8 cellular contexts compared by ENCODE assay signal in genomic region chr3:56801597-56802410, GRCh38. TPM values are rescaled to one million over a fixed set of nuclear protein-coding genes. Genes with fewer than 3 reads are reported as not detected.
DNase-seq lines count a peak whose midpoint lies in the region; ATAC-seq and TF ChIP-seq lines count a peak whose summit lies in the region.

Gene ARHGEF3 (minus strand): TSS chr3:56801949. CDS start chr3:56801798, 151 bp downstream.

- intact Hi-C loops in activated CD4-positive, alpha-beta T cell treated with anti-CD3 and anti-CD28 coated beads for 36 hours (cut with DNase I, micrococcal nuclease) = loop anchor here (1.0 to 5.0 kb wide), 11 partner anchors 17 to 795 kb away; partner anchors contain the start of genes ARF4 (in 1 of the 2) and CCDC66 (in 1 of the 2)

- peak; percentile 58 for TF ChIP-seq CTCF in choroid plexus epithelial cell (conservative IDR thresholded peaks at IDR 0.05; ENCODE audit: low read depth, low read length)

- H3K9me3 Mint-ChIP-seq in activated CD4-positive, alpha-beta T cell treated with anti-CD3 and anti-CD28 coated beads for 36 hours (ENCODE audit: low read depth) = no peaks in the 10 kb centered on the region

- H3K4me3 ChIP-seq in choroid plexus epithelial cell (ENCODE audit: low read depth, low read length) = peak within 1 kb of the TSS; percentile 80

- H3K36me3 Mint-ChIP-seq in activated CD4-positive, alpha-beta T cell treated with anti-CD3 and anti-CD28 coated beads for 36 hours (ENCODE audit: low read depth) = no peaks in the 10 kb centered on the region

- peak; percentile 81 for DNase-seq in 8988T
- DNase-seq in NCI-H226 = peak; percentile 71
- DNase-seq in activated CD4-positive, alpha-beta T cell treated with anti-CD3 and anti-CD28 coated beads for 36 hours = peak; percentile 94
- peak; percentile 74 for DNase-seq in choroid plexus epithelial cell (ENCODE audit: low read depth)
- peak; percentile 83 for DNase-seq in kidney tubule cell (ENCODE audit: low spot score)
- DNase-seq in stimulated activated CD4-positive, alpha-beta T cell treated with anti-CD3 and anti-CD28 coated beads, Interleukin-1b, Interleukin-23, amount 100 ng/mL, for 4 hours (ENCODE audit: low read depth in 2 of 2) = peak; percentile 85 to 87

- ATAC-seq in GM18511 (IDR thresholded peaks at IDR 0.05; ENCODE audit: unreplicated experiment) (peak; percentile 85), HG03025 (IDR thresholded peaks at IDR 0.05; ENCODE audit: low FRiP score, unreplicated experiment) (peak; percentile 68)
- peak; percentile 78 for ATAC-seq in activated CD4-positive, alpha-beta T cell treated with anti-CD3 and anti-CD28 coated beads for 36 hours

- peaks cover 33% of the 10 kb centered on the region for H3K4me1 Mint-ChIP-seq in activated CD4-positive, alpha-beta T cell treated with anti-CD3 and anti-CD28 coated beads for 36 hours

- peak within 1 kb of the TSS; percentile 86 for H3K27ac Mint-ChIP-seq in activated CD4-positive, alpha-beta T cell treated with anti-CD3 and anti-CD28 coated beads for 36 hours

- POLR2A ChIA-PET in activated CD4-positive, alpha-beta T cell treated with anti-CD3 and anti-CD28 coated beads for 36 hours (lab: Charles Lee) = interaction anchor here (0.6 to 2.4 kb wide), 5 partner anchors 13 to 180 kb away, joined by 4 to 19 read pairs (median 7); no protein-coding TSS in a partner anchor

- peak within 1 kb of the TSS; percentile 92 for H3K4me3 Mint-ChIP-seq in activated CD4-positive, alpha-beta T cell treated with anti-CD3 and anti-CD28 coated beads for 36 hours

- CTCF ChIA-PET in activated CD4-positive, alpha-beta T cell treated with anti-CD3 and anti-CD28 coated beads for 36 hours (lab: Charles Lee) = interaction anchor here (0.5 to 11.5 kb wide), 16 partner anchors 10 to 796 kb away, joined by 3 to 270 read pairs (median 5); partner anchors contain the start of gene ARF4

- no peaks in the 10 kb centered on the region for H3K27me3 Mint-ChIP-seq in activated CD4-positive, alpha-beta T cell treated with anti-CD3 and anti-CD28 coated beads for 36 hours

RNA-seq across cellular contexts. Expression of gene ARHGEF3, which starts in this region (rescaled TPM):
- total RNA-seq in activated CD4-positive, alpha-beta T cell treated with anti-CD3 and anti-CD28 coated beads for 36 hours = 10 to 100 TPM; 34.4 to 38.3 TPM

Comparison
In these comparisons a context has a peak if more than half of its experiments do, and no peak if none do; other contexts are left out.
1. Peak in every context shown above with its lines: DNase-seq, ATAC-seq and H3K4me3 ChIP-seq.